ENCODE assay signal across 8 cellular contexts in the genomic region with DNA sequence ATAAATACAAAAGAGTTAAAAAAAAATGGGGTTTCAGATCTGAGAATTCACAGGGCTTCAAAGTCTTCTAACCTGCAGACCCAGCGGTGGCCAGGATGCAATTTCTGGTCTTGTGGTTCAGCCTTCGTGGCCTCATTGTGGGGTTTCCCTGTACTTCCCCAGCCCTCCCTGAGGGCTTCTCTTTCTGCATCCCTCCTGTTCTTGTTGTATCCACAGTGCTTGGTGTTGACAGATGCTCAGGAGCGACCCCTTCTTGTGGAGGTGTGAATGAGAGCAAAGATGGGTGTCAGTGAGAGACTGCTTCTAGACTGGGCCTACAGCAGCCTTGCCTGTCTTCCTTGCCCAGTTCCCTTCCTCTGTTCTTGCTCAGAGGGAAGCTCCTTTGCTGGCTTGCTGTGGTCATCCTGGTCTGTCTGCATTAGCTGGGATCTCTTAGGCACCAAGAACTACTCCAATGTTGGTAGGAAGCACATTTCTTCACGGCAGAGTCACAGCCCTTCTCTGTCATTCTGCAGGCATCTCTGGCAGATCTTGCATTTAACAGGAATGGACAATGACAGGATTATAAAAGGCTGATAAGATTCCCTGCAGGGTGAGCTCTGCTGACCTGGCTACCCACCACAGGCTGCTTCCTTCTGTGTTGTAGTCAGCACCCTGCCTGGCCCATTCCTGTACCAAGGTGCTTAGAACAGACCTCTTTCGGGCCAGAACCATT.
DNase-seq lines count a peak whose midpoint lies in the region; ATAC-seq, FAIRE-seq and TF ChIP-seq lines count a peak whose summit lies in the region.

No MANE protein-coding gene starts in this region.

- H3K4me1 ChIP-seq in GM23248 (ENCODE audit: insufficient read depth) = peaks cover 33% of the 10 kb centered on the region
- peaks cover 0 to 6% (median 2%) of the 10 kb centered on the region in 4 experiments; a peak in 3 of 7 replicates for H3K4me1 ChIP-seq in H1 (replicated peaks in 1 of 4; ENCODE audit: control insufficient read depth in 3 of 4, insufficient read depth in 4 of 4, low read length in 3 of 4)

- H3K4ac ChIP-seq in H1 (replicated peaks; ENCODE audit: insufficient read length, low read depth, low read length) = no peak overlapping the region

- H3K4me2 ChIP-seq in GM23248 (ENCODE audit: unreplicated experiment) = peak overlapping the region; percentile 57
- H3K4me2 ChIP-seq in H1 (ENCODE audit: insufficient read depth in 1 of 2, low read depth in 2 of 2, low read length in 2 of 2) = no peak overlapping the region

- H3K14ac ChIP-seq in H1 (ENCODE audit: insufficient read length) = no peak overlapping the region

- H3K27me3 ChIP-seq in GM23248 (replicated peaks; ENCODE audit: insufficient read depth) = no peaks in the 10 kb centered on the region
- no peaks in the 10 kb centered on the region; a peak in 1 of 7 replicates for H3K27me3 ChIP-seq in H1 (replicated peaks in 1 of 4; ENCODE audit: control insufficient read depth in 3 of 4, extremely low read depth in 1 of 4, insufficient read depth in 3 of 4, low read length in 3 of 4)
- no peaks in the 10 kb centered on the region for H3K27me3 ChIP-seq in CD4-positive, alpha-beta T cell (ENCODE audit: control insufficient read depth, insufficient read depth, low read length)

- H2AFZ ChIP-seq in GM23248 = no peak overlapping the region
- H2AFZ ChIP-seq in H1 (ENCODE audit: low read length) = no peak overlapping the region

- no peaks in the 10 kb centered on the region for H3K23me2 ChIP-seq in H1 (ENCODE audit: low read depth, low read length)

- 48 to 52% methylated on average over 5 of the region's 5 CpGs for WGBS in GM23248 (ENCODE audit: low coverage in 1 of 2, low lambda C conversion rate in 2 of 2, missing lambda C conversion rate in 2 of 2), 2 experiments
- 48% methylated on average over 5 of the region's 5 CpGs; no CpG with 5 or more reads in 1 of the 2 experiments for WGBS in H1 (ENCODE audit: extremely low coverage in 1 of 2, insufficient coverage in 1 of 2, insufficient read length in 1 of 2, insufficient replicate concordance in 2 of 2, low coverage in 1 of 2, low lambda C conversion rate in 2 of 2, missing lambda C conversion rate in 1 of 2), 2 experiments

- H3K9me3 Mint-ChIP-seq in stimulated activated effector memory CD8-positive, alpha-beta T cell treated with anti-CD3 and anti-CD28 coated beads, Interleukin-12 subunit alpha, Interleukin-12 subunit beta, amount 100 ng/mL, for 72 hours = no peaks in the 10 kb centered on the region
- no peaks in the 10 kb centered on the region for H3K9me3 Mint-ChIP-seq in CD4-positive, alpha-beta T cell

- H2BK5ac ChIP-seq in H1 (ENCODE audit: low read depth, low read length) = no peak overlapping the region

- H2BK20ac ChIP-seq in H1 (ENCODE audit: low read length) = no peak overlapping the region

- TF ChIP-seq EP300 in H1 (IDR thresholded peaks at IDR 0.05; ENCODE audit: borderline replicate concordance in 1 of 2, low read depth in 2 of 2, low read length in 2 of 2) = no peak

- TF ChIP-seq CTCF in H1 (IDR thresholded peaks at IDR 0.05; ENCODE audit: control extremely low read depth in 1 of 3, insufficient read depth in 1 of 3, low read depth in 1 of 3, low read length in 3 of 3) = peak; percentile 67 to 93 (median 73)
- no peak for TF ChIP-seq CTCF in CD4-positive, alpha-beta T cell (IDR thresholded peaks at IDR 0.05)

- peaks cover 34% of the 10 kb centered on the region for H3F3A ChIP-seq in GM23248 (ENCODE audit: insufficient read depth)

- peak; percentile 56 for DNase-seq in ELR (ENCODE audit: low read depth)
- peak; percentile 81 for DNase-seq in GM23248
- DNase-seq in NCI-H226 = peak; percentile 42
- DNase-seq in H1 (ENCODE audit: low read depth in 1 of 2, low spot score in 2 of 2) = peak; percentile 39 to 75
- DNase-seq in stimulated activated effector memory CD8-positive, alpha-beta T cell treated with anti-CD3 and anti-CD28 coated beads, Interleukin-12 subunit alpha, Interleukin-12 subunit beta, amount 100 ng/mL, for 72 hours (ENCODE audit: low spot score in 2 of 2) = no peak
- DNase-seq in NCI-H187 (lab: John Stamatoyannopoulos, UW) = no peak
- DNase-seq in CD4-positive, alpha-beta T cell = no peak
- no peak for DNase-seq in NCI-H1105 (lab: John Stamatoyannopoulos, UW)

- H3K79me1 ChIP-seq in H1 (ENCODE audit: low read depth, low read length) = peaks cover 2% of the 10 kb centered on the region; the same call in 1 of the 2 replicates

- FAIRE-seq in H1 (lab: Jason Lieb, UNC) = peak; percentile 98

- no peak overlapping the region for H3K18ac ChIP-seq in H1 (ENCODE audit: extremely low read depth, low read length)

- H3K9me2 ChIP-seq in GM23248 (ENCODE audit: insufficient read depth) = no peaks in the 10 kb centered on the region

- no peak overlapping the region for H3K27ac Mint-ChIP-seq in stimulated activated effector memory CD8-positive, alpha-beta T cell treated with anti-CD3 and anti-CD28 coated beads, Interleukin-12 subunit alpha, Interleukin-12 subunit beta, amount 100 ng/mL, for 72 hours
- no peak overlapping the region for H3K27ac Mint-ChIP-seq in CD4-positive, alpha-beta T cell

- peaks cover 46% of the 10 kb centered on the region for H3K79me2 ChIP-seq in GM23248 (ENCODE audit: insufficient read depth)
- no peaks in the 10 kb centered on the region for H3K79me2 ChIP-seq in H1 (ENCODE audit: control insufficient read depth in 1 of 2, insufficient read depth in 2 of 2, low read length in 2 of 2)

- TF ChIP-seq RAD21 in H1 (IDR thresholded peaks at IDR 0.05 in 1 of 2, conservative IDR thresholded peaks at IDR 0.05 in 1 of 2; ENCODE audit: low read depth in 2 of 2, low read length in 2 of 2) = peak; percentile 67 to 79

- no peak for TF ChIP-seq POLR2A in H1 (IDR thresholded peaks at IDR 0.05; ENCODE audit: control extremely low read depth in 1 of 2, low read depth in 2 of 2, low read length in 2 of 2)

- POLR2A ChIA-PET in H1 (lab: Charles Lee; ENCODE audit: partially characterized antibody) = interaction anchor here (0.8 to 1.5 kb wide), 2 partner anchors 12 to 15 kb away, joined by 3 to 6 read pairs; no protein-coding TSS in a partner anchor
- POLR2A ChIA-PET in CD4-positive, alpha-beta T cell (lab: Charles Lee) = no interaction called here

- no peak overlapping the region for H3K56ac ChIP-seq in H1 (replicated peaks; ENCODE audit: insufficient read length, low read depth, low read length)

- H4K8ac ChIP-seq in H1 (ENCODE audit: extremely low read depth, insufficient read depth, low read length) = no peak overlapping the region

- H4K91ac ChIP-seq in H1 (replicated peaks; ENCODE audit: insufficient read length, low read length) = no peak overlapping the region

- H3K4me1 Mint-ChIP-seq in stimulated activated effector memory CD8-positive, alpha-beta T cell treated with anti-CD3 and anti-CD28 coated beads, Interleukin-12 subunit alpha, Interleukin-12 subunit beta, amount 100 ng/mL, for 72 hours = no peaks in the 10 kb centered on the region
- no peaks in the 10 kb centered on the region for H3K4me1 Mint-ChIP-seq in CD4-positive, alpha-beta T cell (ENCODE audit: low read depth)

- no peak overlapping the region for H3K4me3 Mint-ChIP-seq in stimulated activated effector memory CD8-positive, alpha-beta T cell treated with anti-CD3 and anti-CD28 coated beads, Interleukin-12 subunit alpha, Interleukin-12 subunit beta, amount 100 ng/mL, for 72 hours
- H3K4me3 Mint-ChIP-seq in CD4-positive, alpha-beta T cell = no peak overlapping the region

- H2AK5ac ChIP-seq in H1 (ENCODE audit: low read depth, low read length) = no peak overlapping the region

- H3K36me3 Mint-ChIP-seq in stimulated activated effector memory CD8-positive, alpha-beta T cell treated with anti-CD3 and anti-CD28 coated beads, Interleukin-12 subunit alpha, Interleukin-12 subunit beta, amount 100 ng/mL, for 72 hours = no peaks in the 10 kb centered on the region
- no peaks in the 10 kb centered on the region for H3K36me3 Mint-ChIP-seq in CD4-positive, alpha-beta T cell (ENCODE audit: low read depth)

- no peak overlapping the region for H3K4me3 ChIP-seq in GM23248
- H3K4me3 ChIP-seq in H1 (ENCODE audit: extremely low read depth in 1 of 4, insufficient read depth in 2 of 4, low read depth in 3 of 4, low read length in 4 of 4) = no peak overlapping the region

- in situ Hi-C loops in GM23248 (cut with MboI) = no loop called here

- no peak overlapping the region for H4K5ac ChIP-seq in H1 (ENCODE audit: insufficient read length, low read depth, low read length)

- no peak overlapping the region for H2BK12ac ChIP-seq in H1 (ENCODE audit: low read depth, low read length)

- H3K27ac ChIP-seq in GM23248 (peak overlapping the region; percentile 65), H1 (ENCODE audit: low read depth, low read length) (no peak overlapping the region)
- no peak overlapping the region for H3K27ac ChIP-seq in CD4-positive, alpha-beta T cell (ENCODE audit: low read depth, low read length)

- peaks cover under 1% of the 10 kb centered on the region for H3K27me3 Mint-ChIP-seq in CD4-positive, alpha-beta T cell

- H3K9me3 ChIP-seq in GM23248 (ENCODE audit: low read depth) (no peaks in the 10 kb centered on the region), H1 (ENCODE audit: insufficient read depth in 2 of 2, low read depth in 1 of 2, low read length in 1 of 2) (no peaks in the 10 kb centered on the region)
- no peaks in the 10 kb centered on the region for H3K9me3 ChIP-seq in CD4-positive, alpha-beta T cell (ENCODE audit: control insufficient read depth, low read length)

- H3K36me3 ChIP-seq in GM23248 (ENCODE audit: low read depth) = no peaks in the 10 kb centered on the region
- H3K36me3 ChIP-seq in H1 (ENCODE audit: control insufficient read depth in 2 of 4, insufficient read depth in 4 of 4, low read length in 3 of 4) = no peaks in the 10 kb centered on the region

- peak; percentile 61 for ATAC-seq in stimulated activated effector memory CD8-positive, alpha-beta T cell treated with anti-CD3 and anti-CD28 coated beads, Interleukin-12 subunit alpha, Interleukin-12 subunit beta, amount 100 ng/mL, for 72 hours
- no peak for ATAC-seq in CD4-positive, alpha-beta T cell (ENCODE audit: poor library complexity)

- no peak overlapping the region for H2BK15ac ChIP-seq in H1 (ENCODE audit: low read length)

- intact Hi-C loops in CD4-positive, alpha-beta T cell (cut with DNase I, micrococcal nuclease) = no loop called here

- no peak overlapping the region for H3K23ac ChIP-seq in H1 (ENCODE audit: insufficient read length)

- H4K20me1 ChIP-seq in GM23248 (ENCODE audit: insufficient read depth) = no peaks in the 10 kb centered on the region
- no peaks in the 10 kb centered on the region for H4K20me1 ChIP-seq in H1 (replicated peaks in 1 of 2; ENCODE audit: control insufficient read depth in 1 of 2, insufficient read depth in 2 of 2, low read length in 2 of 2)

- H2BK120ac ChIP-seq in H1 (replicated peaks; ENCODE audit: low read depth, low read length) = no peak overlapping the region

- CTCF ChIA-PET in H1 (lab: Charles Lee; ENCODE audit: partially characterized antibody) = interaction anchor here (0.5 to 2.3 kb wide), 19 partner anchors 9 to 260 kb away, joined by 3 to 15 read pairs (median 4); no protein-coding TSS in a partner anchor
- CTCF ChIA-PET in CD4-positive, alpha-beta T cell (lab: Charles Lee) = no interaction called here

- H3K9ac ChIP-seq in GM23248 = peak overlapping the region; percentile 26; the same call in 1 of the 2 replicates
- H3K9ac ChIP-seq in H1 (replicated peaks in 1 of 4; ENCODE audit: extremely low read depth in 1 of 4, low read depth in 3 of 4, low read length in 3 of 4) = no peak overlapping the region

Comparison
In these comparisons a context has a peak if more than half of its experiments do, and no peak if none do; other contexts are left out.
1. DNase-seq: peak in ELR (single experiment), GM23248 (single experiment), NCI-H226 (single experiment) and H1 (2 of 2); none in stimulated activated effector memory CD8-positive, alpha-beta T cell treated with anti-CD3 and anti-CD28 coated beads, Interleukin-12 subunit alpha, Interleukin-12 subunit beta, amount 100 ng/mL, for 72 hours (0 of 2), NCI-H187 (0 of 2), CD4-positive, alpha-beta T cell (0 of 10) and NCI-H1105 (single experiment).